18 cellular contexts compared by ENCODE assay signal in genomic region chr14:102560436-102561261, GRCh38. TPM values are rescaled to one million over a fixed set of nuclear protein-coding genes. Genes with fewer than 3 reads are reported as not detected.
DNase-seq lines count a peak whose midpoint lies in the region; FAIRE-seq and TF ChIP-seq lines count a peak whose summit lies in the region.
"Had no signal": no experiment of that assay in that cellular context is flagged by ENCODE, and none has a peak within 500 bp of the region (broad histone marks: within the 10 kb centered on the region; RNA-seq: fewer than 3 reads in every experiment).

No MANE protein-coding gene starts in this region.

- H3K27me3 ChIP-seq in OCI-LY3 (ENCODE audit: low read depth, low read length) (no peaks in the 10 kb centered on the region), iPS-15b (ENCODE audit: control insufficient read depth, insufficient read depth, low read length) (no peaks in the 10 kb centered on the region), thymus (ENCODE audit: control insufficient read depth, insufficient read depth) (no peaks in the 10 kb centered on the region), testis (no peaks in the 10 kb centered on the region)
- H3K27me3 ChIP-seq: esophagus squamous epithelium, sigmoid colon had no signal

- no peak overlapping the region for H3K9ac ChIP-seq in OCI-LY3 (ENCODE audit: low read length)
- peak overlapping the region; percentile 3 for H3K9ac ChIP-seq in iPS-15b (ENCODE audit: low read depth, low read length)

- peak overlapping the region; percentile 21; the same call in 1 of the 2 replicates for H3K4me2 ChIP-seq in OCI-LY3 (ENCODE audit: low read length)

- H3K4me1 ChIP-seq in OCI-LY3 (ENCODE audit: low read length) (peaks cover 23% of the 10 kb centered on the region), iPS-15b (ENCODE audit: control insufficient read depth, insufficient read depth, low read length) (no peaks in the 10 kb centered on the region), thymus (ENCODE audit: control insufficient read depth, insufficient read depth, low read length) (peaks cover 15% of the 10 kb centered on the region), testis (no peaks in the 10 kb centered on the region)
- H3K4me1 ChIP-seq: sigmoid colon had no signal

- no peaks in the 10 kb centered on the region for H3K79me2 ChIP-seq in OCI-LY3 (ENCODE audit: low read length)

- H2AFZ ChIP-seq in OCI-LY3 (ENCODE audit: low read depth, low read length), result peak overlapping the region; percentile 23; the same call in 1 of the 2 replicates

- H3K27ac ChIP-seq in OCI-LY3 (ENCODE audit: low read length) (no peak overlapping the region), thymus (ENCODE audit: low read depth) (peak overlapping the region; percentile 53), testis (no peak overlapping the region)
- H3K27ac ChIP-seq: esophagus squamous epithelium, sigmoid colon had no signal

- WGBS in thymus, result 15% methylated on average over 16 of the region's 16 CpGs
- 79 to 83% methylated on average over 10 to 16 of the region's 16 CpGs for WGBS in testis, 2 donors

- TF ChIP-seq POLR2A in GM12892 (IDR thresholded peaks at IDR 0.05; ENCODE audit: low read depth, low read length) (no peak), testis (IDR thresholded peaks at IDR 0.05) (no peak)

- no peaks in the 10 kb centered on the region for H4K20me1 ChIP-seq in OCI-LY3 (ENCODE audit: insufficient read depth, low read length)

- no peaks in the 10 kb centered on the region for H3K36me3 ChIP-seq in OCI-LY3 (replicated peaks; ENCODE audit: low read depth, low read length)
- no peaks in the 10 kb centered on the region for H3K36me3 ChIP-seq in iPS-15b (ENCODE audit: control insufficient read depth, insufficient read depth, low read length)
- no peaks in the 10 kb centered on the region for H3K36me3 ChIP-seq in thymus (ENCODE audit: control insufficient read depth, insufficient read depth)
- no peaks in the 10 kb centered on the region for H3K36me3 ChIP-seq in testis (ENCODE audit: low read depth, missing control alignments)
- H3K36me3 ChIP-seq: esophagus squamous epithelium, sigmoid colon had no signal

- FAIRE-seq in GM12892 (lab: Jason Lieb, UNC), result no peak
- FAIRE-seq: GM18507 had no signal

- peak; percentile 14 for DNase-seq in GM12892 (ENCODE audit: insufficient read length)
- no peak for DNase-seq in NK-92 treated with Interleukin-12 subunit alpha and Interleukin-12 subunit beta, amount 100 ng/mL, for 24 hours (lab: John Stamatoyannopoulos, UW)
- DNase-seq in NCI-H82 (lab: John Stamatoyannopoulos, UW), result no peak
- DNase-seq in testis, result no peak
- DNase-seq: activated CD4-positive, alpha-beta T cell treated with anti-CD3 and anti-CD28 coated beads for 48 hours; effector memory CD4-positive, alpha-beta T cell; esophagus squamous epithelium; mesenchymal stem cell; NCI-H1048; NCI-H2029 treated with DMSO at 0.1 percent for 48 hours; NCI-H446; posterior cingulate gyrus; sigmoid colon; T-helper 1 cell had no signal

- intact Hi-C loops in testis (cut with DNase I; ENCODE audit: low total_unique reads), result no loop called here

- H3K4me3 ChIP-seq in OCI-LY3 (ENCODE audit: low read length) (no peak overlapping the region), iPS-15b (ENCODE audit: low read depth, low read length) (no peak overlapping the region), thymus (ENCODE audit: low read length) (peak overlapping the region; percentile 2), testis (no peak overlapping the region)
- H3K4me3 ChIP-seq: esophagus squamous epithelium, sigmoid colon had no signal

- TF ChIP-seq CTCF in OCI-LY3 (IDR thresholded peaks at IDR 0.05; ENCODE audit: low read depth, low read length), result no peak
- TF ChIP-seq CTCF in testis (IDR thresholded peaks at IDR 0.05), result no peak

- H3K9me3 ChIP-seq in OCI-LY3 (ENCODE audit: insufficient read depth, low read length) (no peaks in the 10 kb centered on the region), iPS-15b (ENCODE audit: control insufficient read depth, insufficient read depth, low read length) (no peaks in the 10 kb centered on the region), thymus (ENCODE audit: control insufficient read depth) (no peaks in the 10 kb centered on the region), testis (no peaks in the 10 kb centered on the region)
- H3K9me3 ChIP-seq: esophagus squamous epithelium, sigmoid colon had no signal

RNA-seq across cellular contexts. Expression of gene RCOR1, which starts 31.8 kb away (rescaled TPM):
- 5.3 TPM for polyA plus RNA-seq in GM12892 (2012; ENCODE audit: missing spikeins)
- polyA plus RNA-seq in thymus (9.2 TPM), testis (ENCODE audit: insufficient read depth, low read depth, low replicate concordance) (33.8 TPM)
- total RNA-seq in testis, result 10 to 100 TPM; 33.9 to 37.8 TPM

RNA-seq across cellular contexts. Expression of gene ANKRD9, which starts 51.1 kb away (rescaled TPM):
- polyA plus RNA-seq in GM12892 (2012; ENCODE audit: missing spikeins), result 3.3 TPM
- 3.5 TPM for polyA plus RNA-seq in thymus
- 100 to 1,000 TPM in 1 of 2 donors, 10 to 100 TPM in 1; 88.7 to 153 TPM for total RNA-seq in testis
- 21.0 TPM for polyA plus RNA-seq in testis (ENCODE audit: insufficient read depth, low read depth, low replicate concordance)
